In the genomic region with DNA sequence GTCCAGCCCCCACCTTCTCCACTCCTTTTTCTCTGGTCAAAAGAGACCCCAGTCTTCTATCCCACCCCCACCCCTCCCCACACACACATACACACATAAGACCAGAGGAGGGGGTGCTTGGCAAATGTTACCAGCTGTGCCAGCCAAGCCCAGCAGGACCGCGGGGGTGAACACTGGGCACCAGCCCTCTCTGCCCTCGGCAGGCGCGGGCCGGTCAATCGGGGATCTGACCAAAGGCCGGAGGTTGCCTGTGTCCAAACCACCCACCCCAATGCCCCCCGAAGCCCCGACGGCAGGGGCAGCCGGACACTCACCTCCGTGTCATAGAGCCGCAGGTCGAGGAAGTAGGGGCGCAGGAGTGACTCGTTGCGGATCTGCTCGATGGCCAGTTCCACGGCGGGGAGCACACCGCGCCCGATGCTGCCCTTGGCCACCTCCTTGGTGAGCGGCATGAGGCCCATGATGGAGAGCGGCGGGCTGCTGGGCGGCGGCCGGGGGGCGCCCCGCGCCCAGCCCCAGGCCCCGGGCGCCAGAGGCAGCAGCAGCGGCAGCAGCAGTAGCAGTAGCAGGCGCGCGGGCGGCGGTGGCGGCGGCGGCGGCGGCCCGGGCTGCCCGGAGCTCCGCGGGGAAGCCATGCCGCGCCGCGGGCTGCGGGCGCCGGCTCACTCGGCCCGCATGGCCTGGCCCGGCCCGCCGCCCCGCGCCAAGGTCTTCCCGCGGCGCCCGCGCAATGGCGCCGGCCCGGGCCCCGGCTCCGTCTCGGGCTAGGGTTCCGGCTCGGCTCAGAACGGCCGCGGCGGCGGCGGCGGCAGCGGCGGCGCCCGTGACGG, we compare ENCODE assay signal across 1 cellular context.
TF ChIP-seq lines count a peak whose summit lies in the region.

No MANE protein-coding gene starts in this region.

TF ChIP-seq in IMR-90, 13 proteins besides CTCF, POLR2A, EP300 and RAD21:
- TF ChIP-seq CHD1 (IDR thresholded peaks at IDR 0.05; ENCODE audit: low read depth, low read length) (no peak), RCOR1 (IDR thresholded peaks at IDR 0.05; ENCODE audit: insufficient replicate concordance, low read length) (no peak), MXI1 (IDR thresholded peaks at IDR 0.05; ENCODE audit: borderline replicate concordance, low read depth, low read length) (no peak), SMC3 (IDR thresholded peaks at IDR 0.05; ENCODE audit: low read depth, low read length) (no peak), FOS (IDR thresholded peaks at IDR 0.05; ENCODE audit: low read depth, low read length) (no peak), NFE2L2 (IDR thresholded peaks at IDR 0.05; ENCODE audit: low read depth, low read length) (no peak), RFX5 (IDR thresholded peaks at IDR 0.05; ENCODE audit: low read depth, low read length) (no peak), MAZ (IDR thresholded peaks at IDR 0.05; ENCODE audit: borderline replicate concordance, low read depth, low read length) (no peak), MAFK (IDR thresholded peaks at IDR 0.05; ENCODE audit: low read depth, low read length) (no peak)
- TF ChIP-seq, protein P1, sequence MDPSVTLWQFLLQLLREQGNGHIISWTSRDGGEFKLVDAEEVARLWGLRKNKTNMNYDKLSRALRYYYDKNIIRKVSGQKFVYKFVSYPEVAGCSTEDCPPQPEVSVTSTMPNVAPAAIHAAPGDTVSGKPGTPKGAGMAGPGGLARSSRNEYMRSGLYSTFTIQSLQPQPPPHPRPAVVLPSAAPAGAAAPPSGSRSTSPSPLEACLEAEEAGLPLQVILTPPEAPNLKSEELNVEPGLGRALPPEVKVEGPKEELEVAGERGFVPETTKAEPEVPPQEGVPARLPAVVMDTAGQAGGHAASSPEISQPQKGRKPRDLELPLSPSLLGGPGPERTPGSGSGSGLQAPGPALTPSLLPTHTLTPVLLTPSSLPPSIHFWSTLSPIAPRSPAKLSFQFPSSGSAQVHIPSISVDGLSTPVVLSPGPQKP (IDR thresholded peaks at IDR 0.05; ENCODE audit: borderline replicate concordance, low read depth, low read length) = no peak
- TF ChIP-seq, protein P2, sequence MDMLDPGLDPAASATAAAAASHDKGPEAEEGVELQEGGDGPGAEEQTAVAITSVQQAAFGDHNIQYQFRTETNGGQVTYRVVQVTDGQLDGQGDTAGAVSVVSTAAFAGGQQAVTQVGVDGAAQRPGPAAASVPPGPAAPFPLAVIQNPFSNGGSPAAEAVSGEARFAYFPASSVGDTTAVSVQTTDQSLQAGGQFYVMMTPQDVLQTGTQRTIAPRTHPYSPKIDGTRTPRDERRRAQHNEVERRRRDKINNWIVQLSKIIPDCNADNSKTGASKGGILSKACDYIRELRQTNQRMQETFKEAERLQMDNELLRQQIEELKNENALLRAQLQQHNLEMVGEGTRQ (IDR thresholded peaks at IDR 0.05; ENCODE audit: low read depth, low read length) = no peak
